Comparison of ENCODE assay signal across 21 cellular contexts in genomic region chr1:88673446-88673845, GRCh38.
"Had no signal": no experiment of that assay in that cellular context is flagged by ENCODE, and none has a peak within 500 bp of the region (broad histone marks: within the 10 kb centered on the region; RNA-seq: fewer than 3 reads in every experiment).

No MANE protein-coding gene starts in this region.

- H3K36me3 ChIP-seq: gastroesophageal sphincter, left ventricle myocardium inferior, lower lobe of right lung, right lobe of liver, stomach, thoracic aorta, transverse colon had no signal

- H3K4me3 ChIP-seq: gastroesophageal sphincter, left ventricle myocardium inferior, lower lobe of right lung, psoas muscle, right lobe of liver, skin epidermis, stomach, thoracic aorta, transverse colon had no signal

- H3K4me1 ChIP-seq: gastroesophageal sphincter, left ventricle myocardium inferior, lower lobe of right lung, psoas muscle, stomach, transverse colon had no signal

- H3K27ac ChIP-seq: gastroesophageal sphincter, left ventricle myocardium inferior, lower lobe of right lung, psoas muscle, right lobe of liver, skin epidermis, stomach, thoracic aorta, transverse colon had no signal

- FAIRE-seq: endometrium had no signal

- DNase-seq: effector memory CD4-positive, alpha-beta T cell; glutamatergic neuron; kidney; left cardiac atrium; left ventricle myocardium inferior; lower lobe of right lung; midbrain; naive B cell; psoas muscle; retina; right lobe of liver; stimulated activated CD4-positive, alpha-beta T cell treated with anti-CD3 and anti-CD28 coated beads, Interleukin-2, amount 100 ng/mL, for 24 hours; stimulated activated CD4-positive, alpha-beta T cell treated with anti-CD3 and anti-CD28 coated beads, Interleukin-4, amount 100 ng/mL, for 4 hours; stimulated activated naive B cell treated with anti-CD40 and anti-IgM and Interleukin-4, amounts not matched to agents 10 μg/mL and 1 μg/mL and 100 μg/mL, for 72 hours; stomach; substantia nigra; transverse colon had no signal

- H3K27me3 ChIP-seq: gastroesophageal sphincter, right lobe of liver, stomach, transverse colon had no signal

- H3K9me3 ChIP-seq: gastroesophageal sphincter, left ventricle myocardium inferior, lower lobe of right lung, psoas muscle, right lobe of liver, stomach, thoracic aorta, transverse colon had no signal
